ENCODE assay signal across 20 cellular contexts in the genomic region with DNA sequence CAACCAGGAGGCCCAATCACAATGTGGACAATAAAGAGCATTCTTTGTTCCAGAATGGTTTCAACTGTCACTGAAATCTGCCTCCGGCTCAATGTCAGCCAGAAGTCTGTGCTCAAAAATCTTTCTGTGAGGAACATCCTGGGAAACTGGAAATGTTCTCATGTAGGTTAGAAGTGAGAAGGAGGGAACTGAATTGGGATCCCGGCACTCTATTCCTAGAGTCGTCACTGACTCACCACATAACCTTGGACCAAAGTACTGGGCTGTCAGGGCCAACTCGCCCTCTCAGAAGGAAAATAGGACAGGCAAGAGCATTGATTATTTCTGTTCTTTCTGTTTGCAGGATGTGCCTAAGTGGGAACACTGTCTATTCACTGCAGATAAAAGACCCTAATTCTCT. TPM values are rescaled to one million over a fixed set of nuclear protein-coding genes. Genes with fewer than 3 reads are reported as not detected.
A peak's percentile ranks its signal among the peaks of the same experiment; 100 is the strongest.
DNase-seq lines count a peak whose midpoint lies in the region; ATAC-seq and TF ChIP-seq lines count a peak whose summit lies in the region.
"Had no signal": no experiment of that assay in that cellular context is flagged by ENCODE, and none has a peak within 500 bp of the region (broad histone marks: within the 10 kb centered on the region; RNA-seq: fewer than 3 reads in every experiment).

No MANE protein-coding gene starts in this region.

- DNase-seq in astrocyte of the hippocampus (ENCODE audit: low read depth, low spot score) (peak; percentile 11), left colon (no peak), pons (ENCODE audit: low spot score) (peak; percentile 39), esophagus squamous epithelium (lab: John Stamatoyannopoulos, UW) (no peak)
- DNase-seq in activated naive CD8-positive, alpha-beta T cell treated with anti-CD3 and anti-CD28 coated beads for 36 hours = no peak
- no peak for DNase-seq in activated CD4-positive, CD25-positive, alpha-beta regulatory T cell treated with anti-CD3 and anti-CD28 coated beads, Interleukin-2, amount 50 U/mL, for 72 hours
- DNase-seq: AML-193, DMS79 treated with DMSO at 0.1 percent for 48 hours, H7, IMR-90, NCI-H1048, NCI-H1436, NCI-H1930, NCI-H226, NCI-H524, NCI-H82, PC-9 had no signal

- no peak for TF ChIP-seq POLR2A in esophagus squamous epithelium (IDR thresholded peaks at IDR 0.05)

- no peaks in the 10 kb centered on the region for H3K36me3 ChIP-seq in esophagus squamous epithelium

- no peak overlapping the region for H3K27ac Mint-ChIP-seq in activated naive CD8-positive, alpha-beta T cell treated with anti-CD3 and anti-CD28 coated beads for 36 hours

- no peaks in the 10 kb centered on the region for H3K4me1 ChIP-seq in esophagus squamous epithelium

- intact Hi-C loops in left colon (cut with DNase I, micrococcal nuclease) = no loop called here
- intact Hi-C loops in esophagus squamous epithelium (cut with DNase I) = no loop called here

- H3K4me3 ChIP-seq in esophagus squamous epithelium = no peak overlapping the region
- H3K4me3 ChIP-seq: PC-9 had no signal

- H3K9me3 Mint-ChIP-seq in activated naive CD8-positive, alpha-beta T cell treated with anti-CD3 and anti-CD28 coated beads for 36 hours = no peaks in the 10 kb centered on the region

- H3K4me3 Mint-ChIP-seq in activated naive CD8-positive, alpha-beta T cell treated with anti-CD3 and anti-CD28 coated beads for 36 hours = no peak overlapping the region

- no peaks in the 10 kb centered on the region for H3K9me3 ChIP-seq in esophagus squamous epithelium

- no peaks in the 10 kb centered on the region for H3K27me3 ChIP-seq in esophagus squamous epithelium

- TF ChIP-seq CTCF in esophagus squamous epithelium (IDR thresholded peaks at IDR 0.05) = no peak

- peaks cover 9% of the 10 kb centered on the region for H3K36me3 Mint-ChIP-seq in activated naive CD8-positive, alpha-beta T cell treated with anti-CD3 and anti-CD28 coated beads for 36 hours

- no peaks in the 10 kb centered on the region for H3K27me3 Mint-ChIP-seq in activated naive CD8-positive, alpha-beta T cell treated with anti-CD3 and anti-CD28 coated beads for 36 hours

- 77 to 92% methylated on average over 4 of the region's 4 CpGs for WGBS in esophagus squamous epithelium, 2 donors

- no peak overlapping the region for H3K27ac ChIP-seq in esophagus squamous epithelium
- H3K27ac ChIP-seq: C4-2B, PC-9, RWPE1 had no signal

- ATAC-seq in left colon = peak; percentile 64
- ATAC-seq in HG03460 (IDR thresholded peaks at IDR 0.05; ENCODE audit: unreplicated experiment) = no peak

- no peaks in the 10 kb centered on the region for H3K4me1 Mint-ChIP-seq in activated naive CD8-positive, alpha-beta T cell treated with anti-CD3 and anti-CD28 coated beads for 36 hours

RNA-seq across cellular contexts. Expression of gene PRKAB1, which starts 57.6 kb away (rescaled TPM):
- total RNA-seq in left colon (100 to 1,000 TPM in 1 of 2 donors, 10 to 100 TPM in 1; 62.2 to 111 TPM), esophagus squamous epithelium (100 to 1,000 TPM in 1 of 4 donors, 10 to 100 TPM in 3; 18.2 to 217 (median 46.7) TPM)
- total RNA-seq in activated naive CD8-positive, alpha-beta T cell treated with anti-CD3 and anti-CD28 coated beads for 36 hours = 10 to 100 TPM; 26.1 to 26.5 TPM

Comparison
In these comparisons a context has a peak if more than half of its experiments do, and no peak if none do; other contexts are left out.
1. DNase-seq: peak in astrocyte of the hippocampus (single experiment) and pons (single experiment); none in left colon (0 of 2), activated naive CD8-positive, alpha-beta T cell treated with anti-CD3 and anti-CD28 coated beads for 36 hours (single experiment), esophagus squamous epithelium (single experiment) and activated CD4-positive, CD25-positive, alpha-beta regulatory T cell treated with anti-CD3 and anti-CD28 coated beads, Interleukin-2, amount 50 U/mL, for 72 hours (single experiment).